Comparison of ENCODE assay signal across 8 cellular contexts in genomic region chr7:94655884-94656657, GRCh38. TPM values are rescaled to one million over a fixed set of nuclear protein-coding genes. Genes with fewer than 3 reads are reported as not detected.
A peak's percentile ranks its signal among the peaks of the same experiment; 100 is the strongest.
DNase-seq lines count a peak whose midpoint lies in the region; ATAC-seq, FAIRE-seq and TF ChIP-seq lines count a peak whose summit lies in the region.

TSS of gene SGCE (minus strand) at chr7:94656133. CDS start at chr7:94656098, 35 bp downstream.

- H3K27ac ChIP-seq in adrenal gland (peak within 1 kb of the TSS; percentile 53 to 87 (median 80)), cardiac muscle cell (peak within 1 kb of the TSS; percentile 11), osteoblast (ENCODE audit: low read depth, low read length) (peak within 1 kb of the TSS; percentile 72)

- H3K9me3 ChIP-seq in adrenal gland (replicated peaks in 1 of 3) (no peaks in the 10 kb centered on the region), cardiac muscle cell (ENCODE audit: low read depth) (no peaks in the 10 kb centered on the region), osteoblast (ENCODE audit: low read depth, low read length) (no peaks in the 10 kb centered on the region)

- H3K27me3 ChIP-seq in adrenal gland (no peaks in the 10 kb centered on the region), cardiac muscle cell (peaks cover 12% of the 10 kb centered on the region), osteoblast (ENCODE audit: insufficient read depth, low read length) (no peaks in the 10 kb centered on the region)

- peaks cover 2% of the 10 kb centered on the region for H4K20me1 ChIP-seq in osteoblast (ENCODE audit: insufficient read depth, low read length)

- no peak for FAIRE-seq in RCC 7860 (lab: Jason Lieb, UNC)

- H3K36me3 ChIP-seq in adrenal gland (replicated peaks in 1 of 2) (no peaks in the 10 kb centered on the region), cardiac muscle cell (no peaks in the 10 kb centered on the region), osteoblast (ENCODE audit: insufficient read depth, low read length) (no peaks in the 10 kb centered on the region)

- TF ChIP-seq POLR2A in adrenal gland (IDR thresholded peaks at IDR 0.05): peak; percentile 60 to 88

- peaks cover 36% of the 10 kb centered on the region for H3K79me2 ChIP-seq in osteoblast (ENCODE audit: insufficient read depth, low read length)

- H3K4me3 ChIP-seq in GM12865 (ENCODE audit: low read depth, low read length): peak within 1 kb of the TSS; percentile 55
- peak within 1 kb of the TSS; percentile 18 to 73 (median 58) for H3K4me3 ChIP-seq in adrenal gland
- peak within 1 kb of the TSS; percentile 51 for H3K4me3 ChIP-seq in cardiac muscle cell
- H3K4me3 ChIP-seq in osteoblast (ENCODE audit: insufficient read depth, low read length): peak within 1 kb of the TSS; percentile 84

- no peak for ATAC-seq in HG02870 (IDR thresholded peaks at IDR 0.05; ENCODE audit: unreplicated experiment)

- H2AFZ ChIP-seq in osteoblast (ENCODE audit: low read length): peak within 1 kb of the TSS; percentile 97

- peak; percentile 63 for TF ChIP-seq CTCF in GM12865 (IDR thresholded peaks at IDR 0.05; ENCODE audit: insufficient read depth, low read depth, low read length, missing control alignments)
- peak; percentile 28 to 74 (median 52) for TF ChIP-seq CTCF in adrenal gland (IDR thresholded peaks at IDR 0.05)
- TF ChIP-seq CTCF in cardiac muscle cell (IDR thresholded peaks at IDR 0.05; ENCODE audit: low read depth, low read length): peak; percentile 53
- TF ChIP-seq CTCF in osteoblast (IDR thresholded peaks at IDR 0.05; ENCODE audit: extremely low read depth, low read depth, low read length): peak; percentile 40

- peak within 1 kb of the TSS; percentile 72 for H3K4me2 ChIP-seq in osteoblast (ENCODE audit: insufficient read depth, low read length)

- 15 to 37% (median 27%) methylated on average over 31 to 61 of the region's 61 CpGs for WGBS in adrenal gland, 4 donors

- H3K4me1 ChIP-seq in adrenal gland (replicated peaks in 1 of 2) (peaks cover 0 to 6% of the 10 kb centered on the region in 2 donors), cardiac muscle cell (ENCODE audit: low read depth) (peaks cover 3% of the 10 kb centered on the region), osteoblast (ENCODE audit: insufficient read depth, low read length) (peaks cover 9% of the 10 kb centered on the region)

- peak; percentile 89 for DNase-seq in GM12865 (ENCODE audit: low read depth)
- peak; percentile 76 for DNase-seq in HuH-7 (ENCODE audit: low spot score)
- peak; percentile 67 for DNase-seq in RCC 7860 (ENCODE audit: low spot score)
- peak; percentile 76 to 89 (median 84) for DNase-seq in adrenal gland
- peak; percentile 80 to 91 for DNase-seq in cardiac muscle cell (ENCODE audit: low read depth in 1 of 2, low spot score in 1 of 2)
- DNase-seq in osteoblast (ENCODE audit: insufficient read length, low spot score, missing footprints): peak; percentile 95
- no peak for DNase-seq in GM19240 (ENCODE audit: insufficient read length, low spot score)

- intact Hi-C loops in adrenal gland (cut with DNase I): loop anchor here (5.0 to 10.0 kb wide), 3 partner anchors 151 to 211 kb away; partner anchors contain the start of gene CASD1 (in 1 of the 2)

RNA-seq across cellular contexts. Expression of gene SGCE, which starts in this region (rescaled TPM):
- 100 to 1,000 TPM in 7 of 8 donors, 10 to 100 TPM in 1; 63.3 to 229 (median 164) TPM for total RNA-seq in adrenal gland
- 100 to 1,000 TPM in 1 of 3 donors, 10 to 100 TPM in 2; 32.2 to 121 (median 43.1) TPM for polyA plus RNA-seq in adrenal gland
- total RNA-seq in cardiac muscle cell: 48.8 and 58.8 TPM in 2 replicates
- 65.0 and 105 TPM in 2 replicates for polyA plus RNA-seq in cardiac muscle cell
- 59.8 and 60.8 TPM in 2 replicates for total RNA-seq in osteoblast

Comparison
In these comparisons a context has a peak if more than half of its experiments do, and no peak if none do; other contexts are left out.
1. H3K27ac ChIP-seq: peak in every context shown above with its lines; median percentile 80 in adrenal gland; 72 in osteoblast; 11 in cardiac muscle cell.